11 cellular contexts compared by ENCODE assay signal in genomic region chr17:45812102-45812501, GRCh38. TPM values are rescaled to one million over a fixed set of nuclear protein-coding genes. Genes with fewer than 3 reads are reported as not detected.
DNase-seq lines count a peak whose midpoint lies in the region; ATAC-seq, FAIRE-seq and TF ChIP-seq lines count a peak whose summit lies in the region.
"Had no signal": no experiment of that assay in that cellular context is flagged by ENCODE, and none has a peak within 500 bp of the region (broad histone marks: within the 10 kb centered on the region; RNA-seq: fewer than 3 reads in every experiment).

No MANE protein-coding gene starts in this region.

- H4K8ac ChIP-seq in mesenchymal stem cell (ENCODE audit: low read length), result no peak overlapping the region

- no peaks in the 10 kb centered on the region for H3K9me1 ChIP-seq in K562 (ENCODE audit: control insufficient read depth, insufficient read depth, low read length)

- intact Hi-C loops in K562 (cut with micrococcal nuclease), result no loop called here
- intact Hi-C loops in activated T-helper 1 cell treated with anti-CD3 and anti-CD28 coated beads, Interleukin-12 subunit alpha, Interleukin-12 subunit beta, Interleukin-2, Interleukin-4 antibody, amounts not matched to agents 30 ng/mL and 10 ng/mL and 1 ng/mL, durations not matched to agents 14 hours and 24 hours and 36 hours (cut with micrococcal nuclease), result no loop called here

- H3K9me3 ChIP-seq in K562 (replicated peaks; ENCODE audit: control insufficient read depth, insufficient read depth, low read depth, low read length) (no peaks in the 10 kb centered on the region), mesenchymal stem cell (ENCODE audit: control insufficient read depth, low read length) (peaks cover 4% of the 10 kb centered on the region)

- H3K4me1 ChIP-seq in K562 (replicated peaks in 1 of 2; ENCODE audit: control insufficient read depth in 2 of 2, insufficient read depth in 2 of 2, low read length in 2 of 2) (no peaks in the 10 kb centered on the region), mesenchymal stem cell (ENCODE audit: control insufficient read depth, insufficient read depth, low read depth, low read length) (no peaks in the 10 kb centered on the region)

- H3K4ac ChIP-seq in mesenchymal stem cell (ENCODE audit: low read depth in 1 of 2, low read length in 2 of 2), result no peak overlapping the region

- H2BK15ac ChIP-seq in mesenchymal stem cell (ENCODE audit: low read depth, poor library complexity, severe bottlenecking), result no peak overlapping the region

- H3K27ac ChIP-seq in K562 (ENCODE audit: extremely low read depth, low read depth, low read length) (no peak overlapping the region), mesenchymal stem cell (ENCODE audit: low read length, poor library complexity, severe bottlenecking) (no peak overlapping the region)
- H3K27ac ChIP-seq: epithelial cell of prostate had no signal

- no peak overlapping the region for H3K18ac ChIP-seq in mesenchymal stem cell (ENCODE audit: low read depth in 1 of 2, low read length in 2 of 2)

- no peak for TF ChIP-seq POLR2A in K562 (conservative IDR thresholded peaks at IDR 0.05)

- no peak for TF ChIP-seq EP300 in K562 (IDR thresholded peaks at IDR 0.05; ENCODE audit: low read length)

- peaks cover 3 to 65% of the 10 kb centered on the region in 2 experiments; a peak in 3 of 5 replicates for H3K27me3 ChIP-seq in K562 (ENCODE audit: control insufficient read depth in 2 of 2, insufficient read depth in 2 of 2, low read length in 2 of 2)
- peaks cover 47 to 57% of the 10 kb centered on the region in 2 experiments for H3K27me3 ChIP-seq in mesenchymal stem cell (ENCODE audit: control insufficient read depth in 1 of 2, insufficient read depth in 1 of 2, low read length in 2 of 2)

- no peaks in the 10 kb centered on the region for H3K79me1 ChIP-seq in mesenchymal stem cell (replicated peaks; ENCODE audit: low read length, poor library complexity, severe bottlenecking)

- DNase-seq in K562 (ENCODE audit: extremely low read depth in 1 of 4, low spot score in 3 of 4) (peak in 3 of 4 experiments; percentile 24 to 31 (median 25)), mesenchymal stem cell (peak; percentile 3), HUDEP-2 (lab: John Stamatoyannopoulos, UW; ENCODE audit: unreplicated experiment in 76 of 76) (no peak), activated gamma-delta T cell (lab: John Stamatoyannopoulos, UW) (no peak)
- DNase-seq in activated T-helper 1 cell treated with anti-CD3 and anti-CD28 coated beads, Interleukin-12 subunit alpha, Interleukin-12 subunit beta, Interleukin-2, Interleukin-4 antibody, amounts not matched to agents 30 ng/mL and 10 ng/mL and 1 ng/mL, durations not matched to agents 14 hours and 24 hours and 36 hours (ENCODE audit: low spot score), result no peak
- DNase-seq: activated CD4-positive, alpha-beta T cell treated with anti-CD3 and anti-CD28 coated beads, Interleukin-2, amount 10 ng/mL, durations not matched to agents 7 days and 5 days had no signal

- TF ChIP-seq CTCF in GM12873 (IDR thresholded peaks at IDR 0.05; ENCODE audit: insufficient read depth, low read depth, low read length, missing control alignments) (peak; percentile 18), LNCAP (IDR thresholded peaks at IDR 0.05) (peak; percentile 21; the same call in 1 of the 2 replicates), K562 (IDR thresholded peaks at IDR 0.05 in 2 of 3, conservative IDR thresholded peaks at IDR 0.05 in 1 of 3; ENCODE audit: insufficient read depth in 2 of 3, low read depth in 1 of 3, low read length in 3 of 3) (peak; percentile 6 to 46 (median 35); a peak in 3 of 6 replicates)

- no peak overlapping the region for H3K27ac Mint-ChIP-seq in activated T-helper 1 cell treated with anti-CD3 and anti-CD28 coated beads, Interleukin-12 subunit alpha, Interleukin-12 subunit beta, Interleukin-2, Interleukin-4 antibody, amounts not matched to agents 30 ng/mL and 10 ng/mL and 1 ng/mL, durations not matched to agents 14 hours and 24 hours and 36 hours
- H3K27ac Mint-ChIP-seq: activated CD4-positive, alpha-beta T cell treated with anti-CD3 and anti-CD28 coated beads, Interleukin-2, amount 10 ng/mL, durations not matched to agents 7 days and 5 days had no signal

- POLR2A ChIA-PET in K562 (lab: Yijun Ruan, JAX), result no interaction called here

- 11% methylated on average over 3 of the region's 3 CpGs for WGBS in K562 (ENCODE audit: insufficient coverage, low coverage, missing lambda C conversion rate)
- WGBS in mesenchymal stem cell, result 38% methylated on average over 1 of the region's 3 CpGs

- no TSS peak for BruUV-seq in K562 (replicated peaks; lab: Mats Ljungman, UMichigan)

- H3K36me3 ChIP-seq in K562 (ENCODE audit: control insufficient read depth, insufficient read depth, low read length) (no peaks in the 10 kb centered on the region), mesenchymal stem cell (ENCODE audit: control insufficient read depth in 1 of 2, insufficient read depth in 2 of 2, low read depth in 1 of 2, low read length in 2 of 2) (no peaks in the 10 kb centered on the region)

- H3K4me3 Mint-ChIP-seq in activated T-helper 1 cell treated with anti-CD3 and anti-CD28 coated beads, Interleukin-12 subunit alpha, Interleukin-12 subunit beta, Interleukin-2, Interleukin-4 antibody, amounts not matched to agents 30 ng/mL and 10 ng/mL and 1 ng/mL, durations not matched to agents 14 hours and 24 hours and 36 hours, result no peak overlapping the region
- H3K4me3 Mint-ChIP-seq: activated CD4-positive, alpha-beta T cell treated with anti-CD3 and anti-CD28 coated beads, Interleukin-2, amount 10 ng/mL, durations not matched to agents 7 days and 5 days had no signal

- CTCF ChIA-PET in K562 (lab: Yijun Ruan, JAX; ENCODE audit: low intra/inter-chr PET ratio), result no interaction called here

- no peaks in the 10 kb centered on the region for H3K79me2 ChIP-seq in K562 (ENCODE audit: control insufficient read depth, insufficient read depth, low read length)

- H2AFZ ChIP-seq in K562 (ENCODE audit: low read depth, low read length) (no peak overlapping the region), mesenchymal stem cell (ENCODE audit: low read depth, low read length) (no peak overlapping the region)

- H3K9ac ChIP-seq in K562 (ENCODE audit: insufficient read depth in 1 of 2, low read depth in 2 of 2, low read length in 2 of 2), result no peak overlapping the region
- no peak overlapping the region for H3K9ac ChIP-seq in mesenchymal stem cell (ENCODE audit: low read length)

- FAIRE-seq in K562 (lab: Jason Lieb, UNC), result no peak
- FAIRE-seq: RCC 7860 had no signal

- H3K4me3 ChIP-seq in K562 (no peak overlapping the region), mesenchymal stem cell (ENCODE audit: insufficient read depth in 1 of 2, low read depth in 1 of 2, low read length in 2 of 2) (no peak overlapping the region)

- no peak overlapping the region for H3K23ac ChIP-seq in mesenchymal stem cell (ENCODE audit: low read length in 2 of 2)

- ATAC-seq in K562, result peak; percentile 45; the same call in 1 of the 3 replicates

- H2BK5ac ChIP-seq in mesenchymal stem cell (ENCODE audit: low read depth, low read length, poor library complexity, severe bottlenecking), result no peak overlapping the region

- no peak overlapping the region for H3K4me2 ChIP-seq in K562 (ENCODE audit: insufficient read depth, low read length)
- H3K4me2 ChIP-seq in mesenchymal stem cell (ENCODE audit: low read length, poor library complexity, severe bottlenecking), result no peak overlapping the region

- H4K91ac ChIP-seq in mesenchymal stem cell (ENCODE audit: low read length), result no peak overlapping the region

- TF ChIP-seq RAD21 in K562 (CRISPR knock-in tag; conservative IDR thresholded peaks at IDR 0.05 in 1 of 2, IDR thresholded peaks at IDR 0.05 in 1 of 2), result no peak

- H3K14ac ChIP-seq in mesenchymal stem cell (ENCODE audit: low read length in 2 of 2), result no peak overlapping the region

- no peaks in the 10 kb centered on the region for H3K4me1 Mint-ChIP-seq in activated T-helper 1 cell treated with anti-CD3 and anti-CD28 coated beads, Interleukin-12 subunit alpha, Interleukin-12 subunit beta, Interleukin-2, Interleukin-4 antibody, amounts not matched to agents 30 ng/mL and 10 ng/mL and 1 ng/mL, durations not matched to agents 14 hours and 24 hours and 36 hours (ENCODE audit: low read depth)
- H3K4me1 Mint-ChIP-seq: activated CD4-positive, alpha-beta T cell treated with anti-CD3 and anti-CD28 coated beads, Interleukin-2, amount 10 ng/mL, durations not matched to agents 7 days and 5 days had no signal

- no peak overlapping the region for H2BK12ac ChIP-seq in mesenchymal stem cell (ENCODE audit: low read length in 2 of 2)

- H2BK120ac ChIP-seq in mesenchymal stem cell (ENCODE audit: low read depth, low read length), result no peak overlapping the region

- H3K9me3 Mint-ChIP-seq in activated T-helper 1 cell treated with anti-CD3 and anti-CD28 coated beads, Interleukin-12 subunit alpha, Interleukin-12 subunit beta, Interleukin-2, Interleukin-4 antibody, amounts not matched to agents 30 ng/mL and 10 ng/mL and 1 ng/mL, durations not matched to agents 14 hours and 24 hours and 36 hours, result no peaks in the 10 kb centered on the region
- H3K9me3 Mint-ChIP-seq: activated CD4-positive, alpha-beta T cell treated with anti-CD3 and anti-CD28 coated beads, Interleukin-2, amount 10 ng/mL, durations not matched to agents 7 days and 5 days had no signal

- in situ Hi-C loops in K562 (cut with MboI), result no loop called here

- no peaks in the 10 kb centered on the region for H3K27me3 Mint-ChIP-seq in activated T-helper 1 cell treated with anti-CD3 and anti-CD28 coated beads, Interleukin-12 subunit alpha, Interleukin-12 subunit beta, Interleukin-2, Interleukin-4 antibody, amounts not matched to agents 30 ng/mL and 10 ng/mL and 1 ng/mL, durations not matched to agents 14 hours and 24 hours and 36 hours (ENCODE audit: insufficient read depth)

- peaks cover 8% of the 10 kb centered on the region for H4K20me1 ChIP-seq in K562 (replicated peaks; ENCODE audit: control insufficient read depth, insufficient read depth, low read length)

- H2AK5ac ChIP-seq in mesenchymal stem cell (ENCODE audit: low read length, severe bottlenecking), result no peak overlapping the region

- H3K36me3 Mint-ChIP-seq in activated T-helper 1 cell treated with anti-CD3 and anti-CD28 coated beads, Interleukin-12 subunit alpha, Interleukin-12 subunit beta, Interleukin-2, Interleukin-4 antibody, amounts not matched to agents 30 ng/mL and 10 ng/mL and 1 ng/mL, durations not matched to agents 14 hours and 24 hours and 36 hours (ENCODE audit: low read depth), result no peaks in the 10 kb centered on the region

RNA-seq across cellular contexts. Expression of gene CRHR1, which starts 28.0 kb away (rescaled TPM):
- not detected in 2 replicates for total RNA-seq in K562 (2011; cell fraction: chromatin; rRNA removed; ENCODE audit: low replicate concordance)
- total RNA-seq in K562 (2011; cell fraction: nucleolus; rRNA removed), result not detected in 2 replicates
- not detected in 2 replicates for total RNA-seq in K562 (2011; cell fraction: nucleoplasm; rRNA removed)
- total RNA-seq in K562 (2014; rRNA removed) (not detected in 2 replicates), K562 (2014; rRNA removed; fragmentation: Illumina TruSeq; extraction: Trizol) (not detected in 2 replicates), K562 (2015; rRNA removed; fragmentation: Illumina TruSeq; extraction: Trizol) (not detected in 2 replicates), K562 (2021) (not detected in 2 replicates)
- polyA plus RNA-seq in K562 (2011; rRNA removed) (not detected in 2 replicates), K562 (2014; fragmentation: Illumina TruSeq; extraction: Trizol) (not detected in 2 replicates), K562 (2014; fragmentation: Nextera tagmentation; extraction: Ambion mirVana) (not detected), K562 (2014; rRNA removed) (0.05 TPM in 1 of 2 replicates, not detected in the other)
- not detected in 2 replicates for polyA plus RNA-seq in K562 (2011; cell fraction: cytosol; rRNA removed)
- not detected in 2 replicates for polyA plus RNA-seq in K562 (2011; cell fraction: nucleus; rRNA removed)
- polyA plus RNA-seq in K562 (2012), result not detected in 2 replicates
- not detected in 2 replicates for polyA minus RNA-seq in K562 (2011; rRNA and poly(A)+ RNA removed)
- polyA minus RNA-seq in K562 (2011; cell fraction: cytosol; rRNA and poly(A)+ RNA removed), result not detected in 2 replicates
- polyA minus RNA-seq in K562 (2011; cell fraction: nucleus; rRNA and poly(A)+ RNA removed), result not detected in 2 replicates
- polyA plus RNA-seq in mesenchymal stem cell (2013, experiment 1 of 2), result not detected
- not detected for polyA plus RNA-seq in mesenchymal stem cell (2013, experiment 2 of 2)
- total RNA-seq in activated T-helper 1 cell treated with anti-CD3 and anti-CD28 coated beads, Interleukin-12 subunit alpha, Interleukin-12 subunit beta, Interleukin-2, Interleukin-4 antibody, amounts not matched to agents 30 ng/mL and 10 ng/mL and 1 ng/mL, durations not matched to agents 14 hours and 24 hours and 36 hours, result not detected in 2 replicates
- total RNA-seq: activated CD4-positive, alpha-beta T cell treated with anti-CD3 and anti-CD28 coated beads, Interleukin-2, amount 10 ng/mL, durations not matched to agents 7 days and 5 days; lung microvascular endothelial cell had no signal

RNA-seq across cellular contexts. Expression of gene SPPL2C, which starts 32.6 kb away (rescaled TPM):
- total RNA-seq in K562 (2011; cell fraction: chromatin; rRNA removed; ENCODE audit: low replicate concordance), result not detected in 2 replicates
- total RNA-seq in K562 (2011; cell fraction: nucleolus; rRNA removed), result not detected in 2 replicates
- total RNA-seq in K562 (2011; cell fraction: nucleoplasm; rRNA removed), result not detected in 2 replicates
- total RNA-seq in K562 (2014; rRNA removed) (not detected in 2 replicates), K562 (2014; rRNA removed; fragmentation: Illumina TruSeq; extraction: Trizol) (not detected in 2 replicates), K562 (2015; rRNA removed; fragmentation: Illumina TruSeq; extraction: Trizol) (not detected in 2 replicates), K562 (2021) (not detected in 2 replicates)
- polyA plus RNA-seq in K562 (2011; rRNA removed) (not detected in 2 replicates), K562 (2014; fragmentation: Illumina TruSeq; extraction: Trizol) (not detected in 2 replicates), K562 (2014; fragmentation: Nextera tagmentation; extraction: Ambion mirVana) (not detected), K562 (2014; rRNA removed) (not detected in 2 replicates)
- polyA plus RNA-seq in K562 (2011; cell fraction: cytosol; rRNA removed), result not detected in 2 replicates
- not detected in 2 replicates for polyA plus RNA-seq in K562 (2011; cell fraction: nucleus; rRNA removed)
- polyA plus RNA-seq in K562 (2012), result not detected in 2 replicates
- polyA minus RNA-seq in K562 (2011; rRNA and poly(A)+ RNA removed), result not detected in 2 replicates
- not detected in 2 replicates for polyA minus RNA-seq in K562 (2011; cell fraction: cytosol; rRNA and poly(A)+ RNA removed)
- polyA minus RNA-seq in K562 (2011; cell fraction: nucleus; rRNA and poly(A)+ RNA removed), result not detected in 2 replicates
- not detected for polyA plus RNA-seq in mesenchymal stem cell (2013, experiment 1 of 2)
- not detected for polyA plus RNA-seq in mesenchymal stem cell (2013, experiment 2 of 2)
- not detected in 2 replicates for total RNA-seq in activated T-helper 1 cell treated with anti-CD3 and anti-CD28 coated beads, Interleukin-12 subunit alpha, Interleukin-12 subunit beta, Interleukin-2, Interleukin-4 antibody, amounts not matched to agents 30 ng/mL and 10 ng/mL and 1 ng/mL, durations not matched to agents 14 hours and 24 hours and 36 hours
- total RNA-seq: activated CD4-positive, alpha-beta T cell treated with anti-CD3 and anti-CD28 coated beads, Interleukin-2, amount 10 ng/mL, durations not matched to agents 7 days and 5 days; lung microvascular endothelial cell had no signal

Comparison
In these comparisons a context has a peak if more than half of its experiments do, and no peak if none do; other contexts are left out.
1. DNase-seq: peak in K562 (3 of 4) and mesenchymal stem cell (single experiment); none in HUDEP-2 (0 of 76), activated gamma-delta T cell (single experiment) and activated T-helper 1 cell treated with anti-CD3 and anti-CD28 coated beads, Interleukin-12 subunit alpha, Interleukin-12 subunit beta, Interleukin-2, Interleukin-4 antibody, amounts not matched to agents 30 ng/mL and 10 ng/mL and 1 ng/mL, durations not matched to agents 14 hours and 24 hours and 36 hours (single experiment).
2. Peak in every context shown above with its lines, with median percentiles within 50 percentile points of each other: CTCF ChIP-seq.